ENCODE assay signal across 25 cellular contexts in the genomic region with DNA sequence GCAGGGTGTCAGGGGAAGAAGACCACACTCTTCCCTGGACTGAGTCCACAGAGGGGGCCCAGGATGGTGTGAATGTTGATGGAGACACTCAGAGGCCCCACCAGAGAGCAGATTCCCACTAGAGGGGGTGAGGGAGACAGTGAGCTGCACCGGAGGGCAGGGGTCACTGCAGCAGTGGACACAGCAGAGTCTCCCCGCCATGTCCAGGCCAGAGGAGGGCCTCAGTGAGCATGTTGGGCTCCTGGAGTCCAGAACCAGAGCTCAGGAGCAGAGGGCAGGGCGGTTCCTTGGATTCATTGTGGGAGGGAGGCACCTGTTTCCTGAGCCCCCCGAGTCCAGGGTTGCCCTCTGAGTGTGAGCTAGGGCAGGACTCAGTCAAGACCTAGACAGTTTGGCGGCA. TPM values are rescaled to one million over a fixed set of nuclear protein-coding genes. Genes with fewer than 3 reads are reported as not detected.
"Had no signal": no experiment of that assay in that cellular context is flagged by ENCODE, and none has a peak within 500 bp of the region (broad histone marks: within the 10 kb centered on the region; RNA-seq: fewer than 3 reads in every experiment).

No MANE protein-coding gene starts in this region.

- H3K4me1 Mint-ChIP-seq: naive thymus-derived CD8-positive, alpha-beta T cell; T-helper 17 cell had no signal

- H3K36me3 ChIP-seq: adrenal gland, cardiac muscle cell, lower lobe of right lung, neutrophil, suprapubic skin, vagina, WERI-Rb-1 had no signal

- H3K4me1 ChIP-seq: adrenal gland, lower lobe of right lung, parathyroid adenoma, suprapubic skin, vagina had no signal

- H3K4me3 Mint-ChIP-seq: activated T-helper 1 cell treated with anti-CD3 and anti-CD28 coated beads, Interleukin-12 subunit alpha, Interleukin-12 subunit beta, Interleukin-2, Interleukin-4 antibody, amounts not matched to agents 30 ng/mL and 10 ng/mL and 1 ng/mL, durations not matched to agents 14 hours and 24 hours and 36 hours; naive thymus-derived CD8-positive, alpha-beta T cell; stimulated activated naive CD8-positive, alpha-beta T cell treated with anti-CD3 and anti-CD28 coated beads, Interleukin-15, Interleukin-2, amounts not matched to agents 100 ng/mL and 50 ng/mL, for 24 hours; T-helper 17 cell had no signal

- DNase-seq: activated CD4-positive, alpha-beta T cell treated with anti-CD3 and anti-CD28 coated beads, Interleukin-2, amount 50 U/mL, for 4 hours; activated gamma-delta T cell treated with Interleukin-2 at 50 U/mL for 16 hours; adrenal gland; dorsolateral prefrontal cortex; left colon; lower lobe of right lung; naive thymus-derived CD8-positive, alpha-beta T cell; retina; stimulated activated CD4-positive, alpha-beta T cell treated with anti-CD3 and anti-CD28 coated beads, Interleukin-12 subunit alpha, Interleukin-12 subunit beta, amount 100 ng/mL, for 4 hours; T-helper 17 cell; trophoblast cell; WERI-Rb-1 had no signal

- H3K27ac ChIP-seq: adrenal gland, cardiac muscle cell, dorsolateral prefrontal cortex, lower lobe of right lung, neutrophil, parathyroid adenoma, suprapubic skin, vagina, WERI-Rb-1 had no signal

- H3K27ac Mint-ChIP-seq: activated T-helper 1 cell treated with anti-CD3 and anti-CD28 coated beads, Interleukin-12 subunit alpha, Interleukin-12 subunit beta, Interleukin-2, Interleukin-4 antibody, amounts not matched to agents 30 ng/mL and 10 ng/mL and 1 ng/mL, durations not matched to agents 14 hours and 24 hours and 36 hours; naive thymus-derived CD8-positive, alpha-beta T cell; stimulated activated naive CD8-positive, alpha-beta T cell treated with anti-CD3 and anti-CD28 coated beads, Interleukin-15, Interleukin-2, amounts not matched to agents 100 ng/mL and 50 ng/mL, for 24 hours; T-helper 17 cell had no signal

- H3K27me3 ChIP-seq: adrenal gland, dorsolateral prefrontal cortex, neutrophil, vagina had no signal

- H3K4me3 ChIP-seq: adrenal gland, cardiac muscle cell, dorsolateral prefrontal cortex, lower lobe of right lung, suprapubic skin, vagina had no signal

- H3K9me3 Mint-ChIP-seq: activated naive CD4-positive, alpha-beta T cell treated with anti-CD3 and anti-CD28 coated beads, Interleukin-2, amount 50 U/mL, for 72 hours; activated T-helper 1 cell treated with anti-CD3 and anti-CD28 coated beads, Interleukin-12 subunit alpha, Interleukin-12 subunit beta, Interleukin-2, Interleukin-4 antibody, amounts not matched to agents 30 ng/mL and 10 ng/mL and 1 ng/mL, durations not matched to agents 14 hours and 24 hours and 36 hours; stimulated activated naive CD8-positive, alpha-beta T cell treated with anti-CD3 and anti-CD28 coated beads, Interleukin-15, Interleukin-2, amounts not matched to agents 100 ng/mL and 50 ng/mL, for 24 hours had no signal

- H3K36me3 Mint-ChIP-seq: activated naive CD4-positive, alpha-beta T cell treated with anti-CD3 and anti-CD28 coated beads, Interleukin-2, amount 50 U/mL, for 72 hours had no signal

- H2AFZ ChIP-seq: parathyroid adenoma had no signal

- ATAC-seq: activated naive CD4-positive, alpha-beta T cell treated with anti-CD3 and anti-CD28 coated beads, Interleukin-2, amount 50 U/mL, for 72 hours; esophagus mucosa; left colon; lower lobe of right lung; naive thymus-derived CD8-positive, alpha-beta T cell; T-helper 17 cell had no signal

- H3K9me3 ChIP-seq: adrenal gland, lower lobe of right lung, neutrophil, suprapubic skin, vagina had no signal

- H3K9ac ChIP-seq: parathyroid adenoma had no signal

RNA-seq across cellular contexts. Expression of a gene that starts 1.8 kb away (rescaled TPM):
- total RNA-seq: activated CD8-positive, alpha-beta memory T cell treated with anti-CD3 and anti-CD28 coated beads for 36 hours; activated naive CD4-positive, alpha-beta T cell treated with anti-CD3 and anti-CD28 coated beads, Interleukin-2, amount 50 U/mL, for 72 hours; activated T-helper 1 cell treated with anti-CD3 and anti-CD28 coated beads, Interleukin-12 subunit alpha, Interleukin-12 subunit beta, Interleukin-2, Interleukin-4 antibody, amounts not matched to agents 30 ng/mL and 10 ng/mL and 1 ng/mL, durations not matched to agents 14 hours and 24 hours and 36 hours; adrenal gland; astrocyte; cardiac muscle cell; esophagus mucosa; glomerular endothelial cell; left colon; lower lobe of right lung; mesenteric fat pad; naive thymus-derived CD8-positive, alpha-beta T cell; T-helper 17 cell; vagina had no signal
- polyA plus RNA-seq: adrenal gland; cardiac muscle cell; naive thymus-derived CD8-positive, alpha-beta T cell had no signal

RNA-seq across cellular contexts. Expression of a gene that starts 22.5 kb away (rescaled TPM):
- total RNA-seq: activated CD8-positive, alpha-beta memory T cell treated with anti-CD3 and anti-CD28 coated beads for 36 hours; activated naive CD4-positive, alpha-beta T cell treated with anti-CD3 and anti-CD28 coated beads, Interleukin-2, amount 50 U/mL, for 72 hours; activated T-helper 1 cell treated with anti-CD3 and anti-CD28 coated beads, Interleukin-12 subunit alpha, Interleukin-12 subunit beta, Interleukin-2, Interleukin-4 antibody, amounts not matched to agents 30 ng/mL and 10 ng/mL and 1 ng/mL, durations not matched to agents 14 hours and 24 hours and 36 hours; adrenal gland; astrocyte; cardiac muscle cell; esophagus mucosa; glomerular endothelial cell; left colon; lower lobe of right lung; mesenteric fat pad; naive thymus-derived CD8-positive, alpha-beta T cell; T-helper 17 cell; vagina had no signal
- polyA plus RNA-seq: adrenal gland; cardiac muscle cell; naive thymus-derived CD8-positive, alpha-beta T cell had no signal

RNA-seq across cellular contexts. Expression of a gene that starts 26.3 kb away (rescaled TPM):
- total RNA-seq: activated CD8-positive, alpha-beta memory T cell treated with anti-CD3 and anti-CD28 coated beads for 36 hours; activated naive CD4-positive, alpha-beta T cell treated with anti-CD3 and anti-CD28 coated beads, Interleukin-2, amount 50 U/mL, for 72 hours; activated T-helper 1 cell treated with anti-CD3 and anti-CD28 coated beads, Interleukin-12 subunit alpha, Interleukin-12 subunit beta, Interleukin-2, Interleukin-4 antibody, amounts not matched to agents 30 ng/mL and 10 ng/mL and 1 ng/mL, durations not matched to agents 14 hours and 24 hours and 36 hours; adrenal gland; astrocyte; cardiac muscle cell; dorsolateral prefrontal cortex; glomerular endothelial cell; left colon; lower lobe of right lung; mesenteric fat pad; naive thymus-derived CD8-positive, alpha-beta T cell; T-helper 17 cell; vagina had no signal
- polyA plus RNA-seq: adrenal gland; cardiac muscle cell; naive thymus-derived CD8-positive, alpha-beta T cell had no signal

RNA-seq across cellular contexts. Expression of a gene that starts 40.6 kb away (rescaled TPM):
- total RNA-seq: activated CD8-positive, alpha-beta memory T cell treated with anti-CD3 and anti-CD28 coated beads for 36 hours; activated naive CD4-positive, alpha-beta T cell treated with anti-CD3 and anti-CD28 coated beads, Interleukin-2, amount 50 U/mL, for 72 hours; activated T-helper 1 cell treated with anti-CD3 and anti-CD28 coated beads, Interleukin-12 subunit alpha, Interleukin-12 subunit beta, Interleukin-2, Interleukin-4 antibody, amounts not matched to agents 30 ng/mL and 10 ng/mL and 1 ng/mL, durations not matched to agents 14 hours and 24 hours and 36 hours; adrenal gland; astrocyte; dorsolateral prefrontal cortex; esophagus mucosa; glomerular endothelial cell; left colon; lower lobe of right lung; mesenteric fat pad; naive thymus-derived CD8-positive, alpha-beta T cell; T-helper 17 cell; vagina had no signal
- polyA plus RNA-seq: adrenal gland; cardiac muscle cell; naive thymus-derived CD8-positive, alpha-beta T cell had no signal

RNA-seq across cellular contexts. Expression of a gene that starts 44.0 kb away (rescaled TPM):
- total RNA-seq: activated CD8-positive, alpha-beta memory T cell treated with anti-CD3 and anti-CD28 coated beads for 36 hours; activated naive CD4-positive, alpha-beta T cell treated with anti-CD3 and anti-CD28 coated beads, Interleukin-2, amount 50 U/mL, for 72 hours; activated T-helper 1 cell treated with anti-CD3 and anti-CD28 coated beads, Interleukin-12 subunit alpha, Interleukin-12 subunit beta, Interleukin-2, Interleukin-4 antibody, amounts not matched to agents 30 ng/mL and 10 ng/mL and 1 ng/mL, durations not matched to agents 14 hours and 24 hours and 36 hours; astrocyte; cardiac muscle cell; dorsolateral prefrontal cortex; glomerular endothelial cell; left colon; lower lobe of right lung; mesenteric fat pad; naive thymus-derived CD8-positive, alpha-beta T cell; T-helper 17 cell had no signal
- polyA plus RNA-seq: naive thymus-derived CD8-positive, alpha-beta T cell had no signal
